8 cellular contexts compared by ENCODE assay signal in the genomic region with DNA sequence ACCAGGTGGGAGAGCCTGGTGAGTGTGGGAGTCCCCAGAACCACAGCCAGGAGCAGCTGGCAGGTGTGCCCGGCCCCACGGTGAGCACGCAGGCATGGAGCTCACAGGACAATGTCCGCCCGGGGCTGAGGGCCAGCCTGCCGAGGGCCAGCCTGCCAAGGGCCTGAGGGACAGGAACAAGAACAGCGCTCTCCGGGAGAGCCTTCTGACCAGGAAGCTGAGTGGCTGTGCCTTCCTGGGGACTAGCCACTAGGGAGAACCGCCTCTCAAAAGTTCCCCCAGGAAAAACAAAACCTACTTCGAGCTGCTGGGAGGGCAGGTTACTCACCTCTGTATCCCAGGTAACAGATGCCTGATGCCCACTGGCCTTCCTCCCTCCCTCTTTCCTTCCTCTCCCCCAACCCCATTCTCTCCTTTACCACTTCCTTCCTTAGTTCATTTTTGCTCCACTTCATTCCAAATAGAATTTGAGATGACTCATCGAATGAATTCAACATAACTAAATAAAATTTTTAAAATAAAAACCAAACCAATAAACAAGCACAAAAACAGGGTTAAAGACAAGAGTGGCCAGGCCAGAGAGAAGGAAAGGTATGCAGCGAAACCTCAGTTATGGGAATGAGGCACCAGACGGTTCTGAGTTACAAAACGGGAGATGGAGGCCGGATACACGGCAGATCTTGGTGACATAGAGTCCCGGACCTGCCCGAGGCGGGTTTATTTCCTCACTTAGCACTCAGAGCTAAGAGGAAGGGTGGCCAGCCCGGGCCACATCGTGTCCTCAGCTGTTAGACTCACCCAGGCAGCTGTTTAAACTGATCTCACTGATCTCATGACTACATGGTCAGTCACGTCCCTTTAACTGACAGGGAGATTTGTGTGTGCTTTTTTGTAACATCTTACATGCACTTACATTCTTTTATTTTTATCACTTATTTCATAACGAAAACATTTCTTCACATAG.
DNase-seq lines count a peak whose midpoint lies in the region; ATAC-seq lines count a peak whose summit lies in the region.

No MANE protein-coding gene starts in this region.

- peak; percentile 93 for DNase-seq in HS-5 (ENCODE audit: low read depth)
- DNase-seq in amniotic stem cell (lab: John Stamatoyannopoulos, UW), result peak; percentile 85
- peak; percentile 71 for DNase-seq in islet precursor cell
- DNase-seq in stromal cell of bone marrow (ENCODE audit: low read depth), result peak; percentile 76

- no peak for ATAC-seq in HG03135 (IDR thresholded peaks at IDR 0.05; ENCODE audit: unreplicated experiment)
- no peak for ATAC-seq in HG03521 (IDR thresholded peaks at IDR 0.05; ENCODE audit: unreplicated experiment)
- no peak for ATAC-seq in GM21786 (IDR thresholded peaks at IDR 0.05; ENCODE audit: unreplicated experiment)
- ATAC-seq in GM21423 (IDR thresholded peaks at IDR 0.05; ENCODE audit: unreplicated experiment), result no peak
